Comparison of ENCODE assay signal across 1 cellular context in genomic region chr1:46132529-46133180, GRCh38.
TF ChIP-seq lines count a peak whose summit lies in the region.

Gene PIK3R3 (minus strand): TSS chr1:46132629. CDS start chr1:46131952, 677 bp downstream.

TF ChIP-seq in HepG2, 621 proteins besides CTCF, POLR2A, EP300 and RAD21 (continued from another document and continues in another):
- TF ChIP-seq HMGXB3 (CRISPR knock-in tag; IDR thresholded peaks at IDR 0.05; ENCODE audit: borderline replicate concordance), result peak; percentile 89
- TF ChIP-seq MBD4 (IDR thresholded peaks at IDR 0.05; ENCODE audit: borderline replicate concordance, low read length), result no peak
- no peak; the same call in 1 of the 2 replicates for TF ChIP-seq ZNF121 (CRISPR knock-in tag; IDR thresholded peaks at IDR 0.05)
- TF ChIP-seq, protein P1, sequence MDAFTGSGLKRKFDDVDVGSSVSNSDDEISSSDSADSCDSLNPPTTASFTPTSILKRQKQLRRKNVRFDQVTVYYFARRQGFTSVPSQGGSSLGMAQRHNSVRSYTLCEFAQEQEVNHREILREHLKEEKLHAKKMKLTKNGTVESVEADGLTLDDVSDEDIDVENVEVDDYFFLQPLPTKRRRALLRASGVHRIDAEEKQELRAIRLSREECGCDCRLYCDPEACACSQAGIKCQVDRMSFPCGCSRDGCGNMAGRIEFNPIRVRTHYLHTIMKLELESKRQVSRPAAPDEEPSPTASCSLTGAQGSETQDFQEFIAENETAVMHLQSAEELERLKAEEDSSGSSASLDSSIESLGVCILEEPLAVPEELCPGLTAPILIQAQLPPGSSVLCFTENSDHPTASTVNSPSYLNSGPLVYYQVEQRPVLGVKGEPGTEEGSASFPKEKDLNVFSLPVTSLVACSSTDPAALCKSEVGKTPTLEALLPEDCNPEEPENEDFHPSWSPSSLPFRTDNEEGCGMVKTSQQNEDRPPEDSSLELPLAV (CRISPR knock-in tag; conservative IDR thresholded peaks at IDR 0.05; ENCODE audit: low read depth), result peak; percentile 98
- TF ChIP-seq, protein P2, sequence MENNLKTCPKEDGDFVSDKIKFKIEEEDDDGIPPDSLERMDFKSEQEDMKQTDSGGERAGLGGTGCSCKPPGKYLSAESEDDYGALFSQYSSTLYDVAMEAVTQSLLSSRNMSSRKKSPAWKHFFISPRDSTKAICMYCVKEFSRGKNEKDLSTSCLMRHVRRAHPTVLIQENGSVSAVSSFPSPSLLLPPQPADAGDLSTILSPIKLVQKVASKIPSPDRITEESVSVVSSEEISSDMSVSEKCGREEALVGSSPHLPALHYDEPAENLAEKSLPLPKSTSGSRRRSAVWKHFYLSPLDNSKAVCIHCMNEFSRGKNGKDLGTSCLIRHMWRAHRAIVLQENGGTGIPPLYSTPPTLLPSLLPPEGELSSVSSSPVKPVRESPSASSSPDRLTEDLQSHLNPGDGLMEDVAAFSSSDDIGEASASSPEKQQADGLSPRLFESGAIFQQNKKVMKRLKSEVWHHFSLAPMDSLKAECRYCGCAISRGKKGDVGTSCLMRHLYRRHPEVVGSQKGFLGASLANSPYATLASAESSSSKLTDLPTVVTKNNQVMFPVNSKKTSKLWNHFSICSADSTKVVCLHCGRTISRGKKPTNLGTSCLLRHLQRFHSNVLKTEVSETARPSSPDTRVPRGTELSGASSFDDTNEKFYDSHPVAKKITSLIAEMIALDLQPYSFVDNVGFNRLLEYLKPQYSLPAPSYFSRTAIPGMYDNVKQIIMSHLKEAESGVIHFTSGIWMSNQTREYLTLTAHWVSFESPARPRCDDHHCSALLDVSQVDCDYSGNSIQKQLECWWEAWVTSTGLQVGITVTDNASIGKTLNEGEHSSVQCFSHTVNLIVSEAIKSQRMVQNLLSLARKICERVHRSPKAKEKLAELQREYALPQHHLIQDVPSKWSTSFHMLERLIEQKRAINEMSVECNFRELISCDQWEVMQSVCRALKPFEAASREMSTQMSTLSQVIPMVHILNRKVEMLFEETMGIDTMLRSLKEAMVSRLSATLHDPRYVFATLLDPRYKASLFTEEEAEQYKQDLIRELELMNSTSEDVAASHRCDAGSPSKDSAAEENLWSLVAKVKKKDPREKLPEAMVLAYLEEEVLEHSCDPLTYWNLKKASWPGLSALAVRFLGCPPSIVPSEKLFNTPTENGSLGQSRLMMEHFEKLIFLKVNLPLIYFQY (CRISPR knock-in tag; IDR thresholded peaks at IDR 0.05; ENCODE audit: borderline replicate concordance), result peak; percentile 59; the same call in 1 of the 2 replicates
- TF ChIP-seq, protein P3, sequence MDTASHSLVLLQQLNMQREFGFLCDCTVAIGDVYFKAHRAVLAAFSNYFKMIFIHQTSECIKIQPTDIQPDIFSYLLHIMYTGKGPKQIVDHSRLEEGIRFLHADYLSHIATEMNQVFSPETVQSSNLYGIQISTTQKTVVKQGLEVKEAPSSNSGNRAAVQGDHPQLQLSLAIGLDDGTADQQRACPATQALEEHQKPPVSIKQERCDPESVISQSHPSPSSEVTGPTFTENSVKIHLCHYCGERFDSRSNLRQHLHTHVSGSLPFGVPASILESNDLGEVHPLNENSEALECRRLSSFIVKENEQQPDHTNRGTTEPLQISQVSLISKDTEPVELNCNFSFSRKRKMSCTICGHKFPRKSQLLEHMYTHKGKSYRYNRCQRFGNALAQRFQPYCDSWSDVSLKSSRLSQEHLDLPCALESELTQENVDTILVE (CRISPR knock-in tag; IDR thresholded peaks at IDR 0.05), result peak; percentile 84; the same call in 1 of the 2 replicates
- peak; percentile 44; the same call in 1 of the 2 replicates for TF ChIP-seq NFE2 (CRISPR knock-in tag; IDR thresholded peaks at IDR 0.05)
- peak; percentile 79; the same call in 1 of the 2 replicates for TF ChIP-seq TOE1 (CRISPR knock-in tag; IDR thresholded peaks at IDR 0.05)
- peak; percentile 74 for TF ChIP-seq CBFB (CRISPR knock-in tag; IDR thresholded peaks at IDR 0.05)
- no peak for TF ChIP-seq ZNF10 (CRISPR knock-in tag; IDR thresholded peaks at IDR 0.05; ENCODE audit: borderline replicate concordance, low read depth)
- peak; percentile 81; the same call in 1 of the 2 replicates for TF ChIP-seq YEATS2 (CRISPR knock-in tag; IDR thresholded peaks at IDR 0.05; ENCODE audit: borderline replicate concordance)
- peak; percentile 45; the same call in 1 of the 2 replicates for TF ChIP-seq NR2C2 (CRISPR knock-in tag; IDR thresholded peaks at IDR 0.05; ENCODE audit: borderline replicate concordance)
- peak; percentile 72; the same call in 1 of the 2 replicates for TF ChIP-seq CREB1 (IDR thresholded peaks at IDR 0.05)
- TF ChIP-seq CREB1 (CRISPR knock-in tag; IDR thresholded peaks at IDR 0.05), result peak; percentile 90
- 0 out of 2 replicates have a peak, but pooled peaks have one; percentile 71 for TF ChIP-seq ZNF530 (CRISPR knock-in tag; IDR thresholded peaks at IDR 0.05; ENCODE audit: low read depth)
- TF ChIP-seq ZSCAN5A (CRISPR knock-in tag; IDR thresholded peaks at IDR 0.05; ENCODE audit: borderline replicate concordance), result peak; percentile 99
- TF ChIP-seq GATA4 (IDR thresholded peaks at IDR 0.05; ENCODE audit: borderline replicate concordance, low read depth), result no peak
- peak; percentile 42 for TF ChIP-seq PTBP1 (IDR thresholded peaks at IDR 0.05; ENCODE audit: low read depth, low read length, poor library complexity, severe bottlenecking)
- TF ChIP-seq, protein P4, sequence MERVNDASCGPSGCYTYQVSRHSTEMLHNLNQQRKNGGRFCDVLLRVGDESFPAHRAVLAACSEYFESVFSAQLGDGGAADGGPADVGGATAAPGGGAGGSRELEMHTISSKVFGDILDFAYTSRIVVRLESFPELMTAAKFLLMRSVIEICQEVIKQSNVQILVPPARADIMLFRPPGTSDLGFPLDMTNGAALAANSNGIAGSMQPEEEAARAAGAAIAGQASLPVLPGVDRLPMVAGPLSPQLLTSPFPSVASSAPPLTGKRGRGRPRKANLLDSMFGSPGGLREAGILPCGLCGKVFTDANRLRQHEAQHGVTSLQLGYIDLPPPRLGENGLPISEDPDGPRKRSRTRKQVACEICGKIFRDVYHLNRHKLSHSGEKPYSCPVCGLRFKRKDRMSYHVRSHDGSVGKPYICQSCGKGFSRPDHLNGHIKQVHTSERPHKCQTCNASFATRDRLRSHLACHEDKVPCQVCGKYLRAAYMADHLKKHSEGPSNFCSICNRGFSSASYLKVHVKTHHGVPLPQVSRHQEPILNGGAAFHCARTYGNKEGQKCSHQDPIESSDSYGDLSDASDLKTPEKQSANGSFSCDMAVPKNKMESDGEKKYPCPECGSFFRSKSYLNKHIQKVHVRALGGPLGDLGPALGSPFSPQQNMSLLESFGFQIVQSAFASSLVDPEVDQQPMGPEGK (CRISPR knock-in tag; IDR thresholded peaks at IDR 0.05), result peak; percentile 88
- TF ChIP-seq, protein P5, sequence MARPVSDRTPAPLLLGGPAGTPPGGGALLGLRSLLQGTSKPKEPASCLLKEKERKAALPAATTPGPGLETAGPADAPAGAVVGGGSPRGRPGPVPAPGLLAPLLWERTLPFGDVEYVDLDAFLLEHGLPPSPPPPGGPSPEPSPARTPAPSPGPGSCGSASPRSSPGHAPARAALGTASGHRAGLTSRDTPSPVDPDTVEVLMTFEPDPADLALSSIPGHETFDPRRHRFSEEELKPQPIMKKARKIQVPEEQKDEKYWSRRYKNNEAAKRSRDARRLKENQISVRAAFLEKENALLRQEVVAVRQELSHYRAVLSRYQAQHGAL (CRISPR knock-in tag; IDR thresholded peaks at IDR 0.05; ENCODE audit: not compliant biosample characterization), result no peak
- peak; percentile 90 for TF ChIP-seq ZSCAN31 (CRISPR knock-in tag; IDR thresholded peaks at IDR 0.05; ENCODE audit: low read depth)
- no peak for TF ChIP-seq KAT2B (IDR thresholded peaks at IDR 0.05; ENCODE audit: borderline replicate concordance, low read depth, low read length)
- TF ChIP-seq PBX3 (CRISPR knock-in tag; IDR thresholded peaks at IDR 0.05; ENCODE audit: borderline replicate concordance), result no peak
- no peak for TF ChIP-seq PAF1 (CRISPR knock-in tag; IDR thresholded peaks at IDR 0.05)
- TF ChIP-seq, protein P6, sequence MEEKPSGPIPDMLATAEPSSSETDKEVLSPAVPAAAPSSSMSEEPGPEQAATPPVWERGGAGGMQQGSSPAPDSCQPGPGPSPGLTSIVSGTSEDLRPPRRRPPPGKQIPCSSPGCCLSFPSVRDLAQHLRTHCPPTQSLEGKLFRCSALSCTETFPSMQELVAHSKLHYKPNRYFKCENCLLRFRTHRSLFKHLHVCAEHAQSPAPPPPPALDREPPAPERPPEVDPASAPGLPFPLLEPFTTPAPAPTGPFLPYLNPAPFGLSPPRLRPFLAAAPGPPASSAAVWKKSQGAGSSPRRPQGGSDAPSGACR (CRISPR knock-in tag; IDR thresholded peaks at IDR 0.05), result peak; percentile 87
- no peak; the same call in 1 of the 2 replicates for TF ChIP-seq ZNF512 (CRISPR knock-in tag; IDR thresholded peaks at IDR 0.05)
- peak; percentile 97; the same call in 1 of the 2 replicates for TF ChIP-seq ZNF790 (CRISPR knock-in tag; IDR thresholded peaks at IDR 0.05; ENCODE audit: borderline replicate concordance)
- TF ChIP-seq FOXA1 (IDR thresholded peaks at IDR 0.05), result no peak
- peak; percentile 4; the same call in 1 of the 2 replicates for TF ChIP-seq FOXA1 (CRISPR knock-in tag; IDR thresholded peaks at IDR 0.05)
- TF ChIP-seq ZBTB20 (CRISPR knock-in tag; IDR thresholded peaks at IDR 0.05; ENCODE audit: borderline replicate concordance, low read depth), result peak; percentile 93; the same call in 1 of the 2 replicates
- peak; percentile 97 for TF ChIP-seq ERF (CRISPR knock-in tag; IDR thresholded peaks at IDR 0.05)
- TF ChIP-seq PLSCR1 (CRISPR knock-in tag; IDR thresholded peaks at IDR 0.05; ENCODE audit: borderline replicate concordance), result peak; percentile 90; the same call in 1 of the 2 replicates
- TF ChIP-seq ZC3H4 (CRISPR knock-in tag; IDR thresholded peaks at IDR 0.05; ENCODE audit: borderline replicate concordance), result no peak
- peak; percentile 57; the same call in 1 of the 2 replicates for TF ChIP-seq ZNF674 (CRISPR knock-in tag; IDR thresholded peaks at IDR 0.05; ENCODE audit: low read depth)
- TF ChIP-seq RXRB (CRISPR knock-in tag; IDR thresholded peaks at IDR 0.05; ENCODE audit: borderline replicate concordance), result peak; percentile 84
- peak; percentile 50; the same call in 1 of the 2 replicates for TF ChIP-seq ZNF768 (CRISPR knock-in tag; IDR thresholded peaks at IDR 0.05)
- TF ChIP-seq RAD51 (IDR thresholded peaks at IDR 0.05; ENCODE audit: borderline replicate concordance), result no peak
- TF ChIP-seq ZNF446 (CRISPR knock-in tag; IDR thresholded peaks at IDR 0.05), result peak; percentile 96
- peak; percentile 99 for TF ChIP-seq ATF7-NPFF (CRISPR knock-in tag; IDR thresholded peaks at IDR 0.05; ENCODE audit: low read depth)
